8 cellular contexts compared by ENCODE assay signal in the genomic region with DNA sequence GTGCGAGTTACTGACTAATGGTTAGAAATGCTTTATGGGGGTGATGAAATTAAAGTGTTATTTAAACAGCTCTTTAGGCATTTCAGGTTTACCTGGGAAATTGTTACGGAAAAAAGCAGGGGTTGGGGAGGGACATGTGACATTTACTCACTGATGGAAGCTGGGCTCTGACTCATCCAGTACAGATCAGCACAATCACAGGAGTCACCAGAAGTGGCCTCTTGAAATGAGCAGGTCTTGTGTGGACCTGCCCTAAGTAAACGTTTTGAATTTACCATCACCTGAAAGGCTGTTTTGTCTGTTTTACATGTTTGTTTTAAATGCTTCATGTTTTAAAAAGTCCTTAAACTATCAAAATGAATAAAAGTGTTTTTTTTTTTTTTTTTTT. TPM values are rescaled to one million over a fixed set of nuclear protein-coding genes. Genes with fewer than 3 reads are reported as not detected.
A peak's percentile ranks its signal among the peaks of the same experiment; 100 is the strongest.
DNase-seq lines count a peak whose midpoint lies in the region; ATAC-seq and TF ChIP-seq lines count a peak whose summit lies in the region.

No MANE protein-coding gene starts in this region.

- CTCF ChIA-PET in Caco-2 (lab: Charles Lee) = interaction anchor here (1.0 kb wide), 1 partner anchor 41 kb away, joined by 5 read pairs; no protein-coding TSS in a partner anchor

- H3K4me1 Mint-ChIP-seq in Caco-2 (ENCODE audit: low read depth, unreplicated experiment) = peaks cover 18% of the 10 kb centered on the region

- intact Hi-C loops in Caco-2 (cut with micrococcal nuclease; ENCODE audit: unreplicated experiment) = no loop called here

- H3K4me3 ChIP-seq in Caco-2 (ENCODE audit: low read depth, low read length) (no peak overlapping the region), LNCaP clone FGC (ENCODE audit: low read depth, low read length) (no peak overlapping the region; the same call in 1 of the 2 replicates)

- peaks cover 10% of the 10 kb centered on the region for H3K4me1 ChIP-seq in Caco-2

- peak overlapping the region; percentile 34 for H3K27ac Mint-ChIP-seq in Caco-2 (ENCODE audit: unreplicated experiment)

- H3K4me3 Mint-ChIP-seq in Caco-2 (ENCODE audit: unreplicated experiment) = peak overlapping the region; percentile 84

- H3K36me3 Mint-ChIP-seq in Caco-2 (ENCODE audit: insufficient read depth, unreplicated experiment) = peaks cover 38% of the 10 kb centered on the region

- TF ChIP-seq CTCF in Caco-2 (IDR thresholded peaks at IDR 0.05; ENCODE audit: insufficient read depth in 1 of 2, low read depth in 1 of 2, low read length in 1 of 2, severe bottlenecking in 1 of 2, unreplicated experiment in 1 of 2) (no peak), LNCaP clone FGC (IDR thresholded peaks at IDR 0.05; ENCODE audit: control insufficient read depth, extremely low read depth, insufficient read depth) (no peak)

- POLR2A ChIA-PET in Caco-2 (lab: Charles Lee) = interaction anchor here (0.6 kb wide), 1 partner anchor 27 kb away, joined by 3 read pairs; no protein-coding TSS in a partner anchor

- H3K27me3 Mint-ChIP-seq in Caco-2 (ENCODE audit: insufficient read depth, unreplicated experiment) = no peaks in the 10 kb centered on the region

- no peaks in the 10 kb centered on the region for H3K27me3 ChIP-seq in Caco-2 (replicated peaks; ENCODE audit: control insufficient read depth, insufficient read depth, low read length)

- ATAC-seq in HG03139 (IDR thresholded peaks at IDR 0.05; ENCODE audit: unreplicated experiment) (no peak), GM18517 (IDR thresholded peaks at IDR 0.05; ENCODE audit: unreplicated experiment) (no peak), GM18502 (IDR thresholded peaks at IDR 0.05; ENCODE audit: poor library complexity, unreplicated experiment) (no peak)

- DNase-seq in Caco-2 = peak; percentile 55 to 57
- DNase-seq in LNCaP clone FGC (ENCODE audit: low read depth) = peak; percentile 13
- peak; percentile 19 to 30 for DNase-seq in activated CD4-positive, alpha-beta T cell treated with anti-CD3 and anti-CD28 coated beads, Interleukin-2, amount 50 U/mL, for 48 hours
- DNase-seq in kidney glomerular epithelial cell (lab: John Stamatoyannopoulos, UW) = peak; percentile 4
- no peak for DNase-seq in DMS 273 (lab: John Stamatoyannopoulos, UW; ENCODE audit: unreplicated experiment)

- H3K9me3 ChIP-seq in Caco-2 = no peaks in the 10 kb centered on the region

- no TSS peak for BruUV-seq in Caco-2 (replicated peaks; lab: Mats Ljungman, UMichigan)

- no peaks in the 10 kb centered on the region for H3K36me3 ChIP-seq in Caco-2 (ENCODE audit: control insufficient read depth, insufficient read depth, low read length)

- H3K9me3 Mint-ChIP-seq in Caco-2 (ENCODE audit: unreplicated experiment) = no peaks in the 10 kb centered on the region

RNA-seq across cellular contexts. Expression of gene GLRX3, which starts 2.3 kb away (rescaled TPM):
- total RNA-seq in Caco-2 (2022) = 191 and 195 TPM in 2 replicates

RNA-seq across cellular contexts. Expression of gene C10orf143, which starts 27.8 kb away (rescaled TPM):
- total RNA-seq in Caco-2 (2022) = 0.54 TPM in 1 of 2 replicates, not detected in the other
